Comparison of ENCODE assay signal across 8 cellular contexts in the genomic region with DNA sequence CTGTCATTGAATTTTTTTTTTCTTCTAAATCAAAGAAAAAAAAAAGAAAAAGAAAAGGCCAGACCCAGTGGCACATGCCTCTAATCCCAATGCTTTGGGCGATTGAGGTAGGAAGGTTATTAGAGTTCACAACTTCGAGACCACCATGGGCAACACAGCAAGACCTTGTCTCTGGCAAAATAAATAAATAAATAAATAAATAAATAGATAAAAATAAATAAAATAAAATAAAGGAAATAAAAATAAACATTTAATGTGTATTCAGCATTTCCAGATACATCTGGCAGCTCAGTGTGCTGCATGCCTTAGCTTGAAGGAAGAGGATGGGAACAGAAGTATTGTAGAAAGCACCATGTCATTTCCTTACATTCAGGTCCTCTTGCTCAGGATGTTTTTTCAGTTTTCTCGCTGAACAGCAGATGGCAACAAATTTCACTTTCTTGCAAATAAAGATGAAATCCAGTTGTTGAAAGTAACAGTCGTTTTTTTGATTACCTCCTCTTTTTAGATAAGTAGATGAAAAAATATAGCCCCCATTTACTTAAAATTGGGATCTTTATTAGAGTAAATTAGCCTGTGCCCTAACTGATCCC. TPM values are rescaled to one million over a fixed set of nuclear protein-coding genes. Genes with fewer than 3 reads are reported as not detected.
DNase-seq lines count a peak whose midpoint lies in the region; ATAC-seq, FAIRE-seq and TF ChIP-seq lines count a peak whose summit lies in the region.

No MANE protein-coding gene starts in this region.

- TF ChIP-seq CTCF in kidney epithelial cell (IDR thresholded peaks at IDR 0.05; ENCODE audit: insufficient read depth, low read length, poor library complexity, severe bottlenecking): peak; percentile 43

- no peaks in the 10 kb centered on the region for H3K36me3 Mint-ChIP-seq in activated naive CD8-positive, alpha-beta T cell treated with anti-CD3 and anti-CD28 coated beads, Interleukin-2, amount 10 ng/mL, durations not matched to agents 7 days and 5 days

- POLR2A ChIA-PET in activated naive CD8-positive, alpha-beta T cell treated with anti-CD3 and anti-CD28 coated beads, Interleukin-2, amount 10 ng/mL, durations not matched to agents 7 days and 5 days (lab: Charles Lee): no interaction called here

- no peak overlapping the region for H3K27ac Mint-ChIP-seq in activated naive CD8-positive, alpha-beta T cell treated with anti-CD3 and anti-CD28 coated beads, Interleukin-2, amount 10 ng/mL, durations not matched to agents 7 days and 5 days

- H3K4me1 Mint-ChIP-seq in activated naive CD8-positive, alpha-beta T cell treated with anti-CD3 and anti-CD28 coated beads, Interleukin-2, amount 10 ng/mL, durations not matched to agents 7 days and 5 days: peaks cover 4% of the 10 kb centered on the region

- peaks cover 2% of the 10 kb centered on the region for H3K27me3 ChIP-seq in kidney epithelial cell (ENCODE audit: control insufficient read depth, insufficient read depth, low read length)

- peak; percentile 45 for DNase-seq in Daoy (ENCODE audit: low read depth)
- DNase-seq in NCI-H2029 treated with DMSO at 0.1 percent for 48 hours (lab: John Stamatoyannopoulos, UW): peak; percentile 14
- no peak for DNase-seq in activated naive CD8-positive, alpha-beta T cell treated with anti-CD3 and anti-CD28 coated beads, Interleukin-2, amount 10 ng/mL, durations not matched to agents 7 days and 5 days
- peak; percentile 32 for DNase-seq in kidney epithelial cell (ENCODE audit: low read depth)
- no peak for DNase-seq in iPS-NIHi11 (ENCODE audit: low spot score)
- DNase-seq in stimulated activated CD4-positive, alpha-beta T cell treated with anti-CD3 and anti-CD28 coated beads, Interleukin-1b, Interleukin-23, amount 100 ng/mL, for 48 hours: no peak
- no peak for DNase-seq in islet precursor cell

- H3K9me3 Mint-ChIP-seq in activated naive CD8-positive, alpha-beta T cell treated with anti-CD3 and anti-CD28 coated beads, Interleukin-2, amount 10 ng/mL, durations not matched to agents 7 days and 5 days: no peaks in the 10 kb centered on the region

- peak; percentile 90 for FAIRE-seq in A204.1 (lab: Jason Lieb, UNC)

- peak; percentile 54 for ATAC-seq in activated naive CD8-positive, alpha-beta T cell treated with anti-CD3 and anti-CD28 coated beads, Interleukin-2, amount 10 ng/mL, durations not matched to agents 7 days and 5 days (ENCODE audit: low read depth)

- peaks cover 57% of the 10 kb centered on the region for H3K27me3 Mint-ChIP-seq in activated naive CD8-positive, alpha-beta T cell treated with anti-CD3 and anti-CD28 coated beads, Interleukin-2, amount 10 ng/mL, durations not matched to agents 7 days and 5 days

- no peaks in the 10 kb centered on the region for H3K36me3 ChIP-seq in kidney epithelial cell (ENCODE audit: control insufficient read depth, insufficient read depth, low read length)

- H3K4me3 ChIP-seq in kidney epithelial cell (ENCODE audit: low read depth, low read length): no peak overlapping the region

- no peak overlapping the region for H3K4me3 Mint-ChIP-seq in activated naive CD8-positive, alpha-beta T cell treated with anti-CD3 and anti-CD28 coated beads, Interleukin-2, amount 10 ng/mL, durations not matched to agents 7 days and 5 days

RNA-seq across cellular contexts. Expression of gene FAM178B, which starts 25.7 kb away (rescaled TPM):
- not detected in 2 replicates for total RNA-seq in Daoy (2014; rRNA removed; shearing (Covaris generic))
- under 1 TPM; 0.75 to 0.94 TPM for total RNA-seq in activated naive CD8-positive, alpha-beta T cell treated with anti-CD3 and anti-CD28 coated beads, Interleukin-2, amount 10 ng/mL, durations not matched to agents 7 days and 5 days
- total RNA-seq in kidney epithelial cell: 0.25 TPM in 1 of 2 replicates, not detected in the other

Comparison
In these comparisons a context has a peak if more than half of its experiments do, and no peak if none do; other contexts are left out.
1. DNase-seq: peak in Daoy (single experiment), NCI-H2029 treated with DMSO at 0.1 percent for 48 hours (single experiment) and kidney epithelial cell (single experiment); none in activated naive CD8-positive, alpha-beta T cell treated with anti-CD3 and anti-CD28 coated beads, Interleukin-2, amount 10 ng/mL, durations not matched to agents 7 days and 5 days (single experiment), iPS-NIHi11 (single experiment), stimulated activated CD4-positive, alpha-beta T cell treated with anti-CD3 and anti-CD28 coated beads, Interleukin-1b, Interleukin-23, amount 100 ng/mL, for 48 hours (single experiment) and islet precursor cell (single experiment).